8 cellular contexts compared by ENCODE assay signal in genomic region chr3:176814252-176814651, GRCh38.
DNase-seq lines count a peak whose midpoint lies in the region; ATAC-seq, FAIRE-seq and TF ChIP-seq lines count a peak whose summit lies in the region.

No MANE protein-coding gene starts in this region.

- no peak overlapping the region for H3K27ac ChIP-seq in left lung

- no peaks in the 10 kb centered on the region for H3K36me3 ChIP-seq in left lung

- H3K4me1 ChIP-seq in left lung: no peaks in the 10 kb centered on the region

- no peak overlapping the region for H3K4me3 ChIP-seq in left lung

- peak; percentile 19 to 56 for TF ChIP-seq CTCF in left lung (IDR thresholded peaks at IDR 0.05)

- intact Hi-C loops in left lung (cut with DNase I): no loop called here

- no peaks in the 10 kb centered on the region for H3K27me3 ChIP-seq in left lung

- ATAC-seq in GM18502 (IDR thresholded peaks at IDR 0.05; ENCODE audit: poor library complexity, unreplicated experiment) (peak; percentile 99), HG02678 (IDR thresholded peaks at IDR 0.05; ENCODE audit: unreplicated experiment) (peak; percentile 92), left lung (peak; percentile 91)

- FAIRE-seq in urothelium cell line (lab: Jason Lieb, UNC): no peak

- no peaks in the 10 kb centered on the region for H3K9me3 ChIP-seq in left lung

- DNase-seq in AG08396 (ENCODE audit: low spot score) (peak; percentile 32), NCI-H1048 (lab: John Stamatoyannopoulos, UW) (peak; percentile 56), brain pericyte (ENCODE audit: low read depth, low spot score) (peak; percentile 1), left lung (peak in 1 of 2 donors; percentile 33), urothelium cell line (ENCODE audit: low spot score) (peak; percentile 58), NCI-H128 (lab: John Stamatoyannopoulos, UW; ENCODE audit: unreplicated experiment) (no peak)
